In genomic region chrX:153941331-153942252, GRCh38 we compare ENCODE assay signal across 13 cellular contexts. TPM values are rescaled to one million over a fixed set of nuclear protein-coding genes. Genes with fewer than 3 reads are reported as not detected.
DNase-seq lines count a peak whose midpoint lies in the region; ATAC-seq and TF ChIP-seq lines count a peak whose summit lies in the region.
"Had no signal": no experiment of that assay in that cellular context is flagged by ENCODE, and none has a peak within 500 bp of the region (broad histone marks: within the 10 kb centered on the region; RNA-seq: fewer than 3 reads in every experiment).

No MANE protein-coding gene starts in this region.

- DNase-seq in activated T-cell treated with anti-CD3 and anti-CD28 coated beads, Interleukin-2, amount 50 U/mL, for 4 hours, result no peak
- no peak for DNase-seq in activated T-cell treated with anti-CD3 and anti-CD28 coated beads, Interleukin-2, amount 50 U/mL, for 48 hours
- DNase-seq in T-cell (no peak), NOMO-1 treated with dmso at 0.1 percent for 144 hours (lab: John Stamatoyannopoulos, UW; ENCODE audit: unreplicated experiment) (no peak), HCEC 1CT (no peak)
- DNase-seq in stimulated activated naive CD8-positive, alpha-beta T cell treated with anti-CD3 and anti-CD28 coated beads, Interleukin-15, Interleukin-2, amounts not matched to agents 100 U/mL and 50 U/mL, for 24 hours, result peak; percentile 16
- DNase-seq in stimulated activated CD4-positive, alpha-beta T cell treated with anti-CD3 and anti-CD28 coated beads, Interleukin-2, amount 100 ng/mL, for 24 hours, result no peak
- DNase-seq: DMS53; effector memory CD8-positive, alpha-beta T cell had no signal

- CTCF ChIA-PET in T-cell (lab: Charles Lee), result no interaction called here

- H3K27me3 ChIP-seq in gastroesophageal sphincter, result no peaks in the 10 kb centered on the region
- H3K27me3 ChIP-seq: vagina had no signal

- no peaks in the 10 kb centered on the region for H3K9me3 Mint-ChIP-seq in activated T-cell treated with anti-CD3 and anti-CD28 coated beads, Interleukin-2, amount 50 U/mL, for 4 hours
- no peaks in the 10 kb centered on the region for H3K9me3 Mint-ChIP-seq in T-cell
- H3K9me3 Mint-ChIP-seq: effector memory CD8-positive, alpha-beta T cell had no signal

- no CpG with 5 or more reads among the region's 23 CpGs for WGBS in gastroesophageal sphincter (ENCODE audit: low coverage in 1 of 2), 2 donors

- peaks cover 0 to 7% (median 0%) of the 10 kb centered on the region in 3 donors for H3K4me1 ChIP-seq in gastroesophageal sphincter
- H3K4me1 ChIP-seq: vagina had no signal

- H3K36me3 ChIP-seq in gastroesophageal sphincter, result no peaks in the 10 kb centered on the region
- H3K36me3 ChIP-seq: vagina had no signal

- H3K4me1 Mint-ChIP-seq in activated T-cell treated with anti-CD3 and anti-CD28 coated beads, Interleukin-2, amount 50 U/mL, for 4 hours (ENCODE audit: low read depth), result peaks cover 12% of the 10 kb centered on the region
- H3K4me1 Mint-ChIP-seq in T-cell, result peaks cover 12 to 19% (median 15%) of the 10 kb centered on the region in 3 donors

- H3K9me3 ChIP-seq in gastroesophageal sphincter, result no peaks in the 10 kb centered on the region
- H3K9me3 ChIP-seq: HAP-1, vagina had no signal

- no peak for TF ChIP-seq EP300 in gastroesophageal sphincter (IDR thresholded peaks at IDR 0.05)

- no peak for ATAC-seq in activated T-cell treated with anti-CD3 and anti-CD28 coated beads, Interleukin-2, amount 50 U/mL, for 4 hours
- ATAC-seq in T-cell (replicated peaks in 1 of 4), result no peak
- ATAC-seq in gastroesophageal sphincter, result peak; percentile 9
- no peak for ATAC-seq in stimulated activated naive CD8-positive, alpha-beta T cell treated with anti-CD3 and anti-CD28 coated beads, Interleukin-15, Interleukin-2, amounts not matched to agents 100 U/mL and 50 U/mL, for 24 hours
- ATAC-seq: effector memory CD8-positive, alpha-beta T cell; left lobe of liver had no signal

- POLR2A ChIA-PET in T-cell (lab: Charles Lee), result interaction anchor here in 1 of 2 donors (1.2 kb wide), 1 partner anchor 14 kb away, joined by 8 read pairs; no protein-coding TSS in a partner anchor

- peak overlapping the region in 1 of 2 donors; percentile 10 for H3K4me3 ChIP-seq in gastroesophageal sphincter
- H3K4me3 ChIP-seq: HAP-1, vagina had no signal

- peak overlapping the region; percentile 49 to 59 for H3K27ac Mint-ChIP-seq in T-cell
- H3K27ac Mint-ChIP-seq: effector memory CD8-positive, alpha-beta T cell had no signal

- H3K4me3 Mint-ChIP-seq in activated T-cell treated with anti-CD3 and anti-CD28 coated beads, Interleukin-2, amount 50 U/mL, for 4 hours, result peak overlapping the region; percentile 71
- H3K4me3 Mint-ChIP-seq in T-cell, result peak overlapping the region; percentile 28 to 48 (median 47)

- no peaks in the 10 kb centered on the region for H3K27me3 Mint-ChIP-seq in activated T-cell treated with anti-CD3 and anti-CD28 coated beads, Interleukin-2, amount 50 U/mL, for 4 hours (ENCODE audit: low read depth)
- peaks cover 0 to 2% of the 10 kb centered on the region in 2 donors for H3K27me3 Mint-ChIP-seq in T-cell
- H3K27me3 Mint-ChIP-seq: effector memory CD8-positive, alpha-beta T cell had no signal

- TF ChIP-seq CTCF in gastroesophageal sphincter (IDR thresholded peaks at IDR 0.05), result no peak

- H3K36me3 Mint-ChIP-seq in activated T-cell treated with anti-CD3 and anti-CD28 coated beads, Interleukin-2, amount 50 U/mL, for 4 hours (ENCODE audit: insufficient read depth), result no peaks in the 10 kb centered on the region
- H3K36me3 Mint-ChIP-seq in T-cell, result no peaks in the 10 kb centered on the region

- no peak for TF ChIP-seq POLR2A in gastroesophageal sphincter (IDR thresholded peaks at IDR 0.05)

- peak overlapping the region in 1 of 4 donors; percentile 36 for H3K27ac ChIP-seq in gastroesophageal sphincter
- H3K27ac ChIP-seq: vagina had no signal

RNA-seq across cellular contexts. Expression of gene RENBP, which starts 2.9 kb away (rescaled TPM):
- 10 to 100 TPM in 1 of 3 donors, 1 to 10 TPM in 2; 6.9 to 10.4 (median 8.6) TPM for total RNA-seq in activated T-cell treated with anti-CD3 and anti-CD28 coated beads, Interleukin-2, amount 50 U/mL, for 4 hours
- total RNA-seq in T-cell (10 to 100 TPM; 10.2 to 23.5 (median 19.5) TPM), gastroesophageal sphincter (10 to 100 TPM in 3 of 4 donors, 1 to 10 TPM in 1; 8.1 to 15.0 (median 12.5) TPM)

RNA-seq across cellular contexts. Expression of gene NAA10, which starts 6.8 kb away (rescaled TPM):
- total RNA-seq in activated T-cell treated with anti-CD3 and anti-CD28 coated beads, Interleukin-2, amount 50 U/mL, for 4 hours, result 100 to 1,000 TPM; 190 to 224 (median 221) TPM
- total RNA-seq in T-cell, result 10 to 100 TPM; 53.3 to 98.2 (median 80.0) TPM
- 100 to 1,000 TPM in 1 of 4 donors, 10 to 100 TPM in 3; 68.3 to 103 (median 89.2) TPM for total RNA-seq in gastroesophageal sphincter

RNA-seq across cellular contexts. Expression of gene ARHGAP4, which starts 15.5 kb away (rescaled TPM):
- 100 to 1,000 TPM in 2 of 3 donors, 10 to 100 TPM in 1; 96.7 to 128 (median 108) TPM for total RNA-seq in activated T-cell treated with anti-CD3 and anti-CD28 coated beads, Interleukin-2, amount 50 U/mL, for 4 hours
- total RNA-seq in T-cell, result 100 to 1,000 TPM; 420 to 485 (median 468) TPM
- total RNA-seq in gastroesophageal sphincter, result 10 to 100 TPM; 10.9 to 26.0 (median 18.1) TPM

RNA-seq across cellular contexts. Expression of gene HCFC1, which starts 30.0 kb away (rescaled TPM):
- 100 to 1,000 TPM; 140 to 162 (median 150) TPM for total RNA-seq in activated T-cell treated with anti-CD3 and anti-CD28 coated beads, Interleukin-2, amount 50 U/mL, for 4 hours
- total RNA-seq in T-cell, result 10 to 100 TPM; 67.1 to 73.4 (median 69.2) TPM
- total RNA-seq in gastroesophageal sphincter, result 10 to 100 TPM; 32.9 to 94.4 (median 43.1) TPM

RNA-seq across cellular contexts. Expression of gene TMEM187, which starts 31.0 kb away (rescaled TPM):
- 1 to 10 TPM; 2.0 to 2.7 (median 2.3) TPM for total RNA-seq in activated T-cell treated with anti-CD3 and anti-CD28 coated beads, Interleukin-2, amount 50 U/mL, for 4 hours
- total RNA-seq in T-cell (10 to 100 TPM in 3 of 5 donors, 1 to 10 TPM in 2; 4.0 to 16.9 (median 14.1) TPM), gastroesophageal sphincter (1 to 10 TPM; 1.5 to 9.5 (median 5.4) TPM)
